ENCODE assay signal across 8 cellular contexts in genomic region chr10:49534670-49535381, GRCh38. TPM values are rescaled to one million over a fixed set of nuclear protein-coding genes. Genes with fewer than 3 reads are reported as not detected.
A peak's percentile ranks its signal among the peaks of the same experiment; 100 is the strongest.
DNase-seq lines count a peak whose midpoint lies in the region; ATAC-seq and TF ChIP-seq lines count a peak whose summit lies in the region.

No MANE protein-coding gene starts in this region.

- TF ChIP-seq CTCF in natural killer cell (IDR thresholded peaks at IDR 0.05): no peak

- intact Hi-C loops in natural killer cell (cut with micrococcal nuclease): no loop called here

- no peaks in the 10 kb centered on the region for H3K9me3 Mint-ChIP-seq in activated naive CD4-positive, alpha-beta T cell treated with anti-CD3 and anti-CD28 coated beads, Interleukin-2, amount 50 U/mL, for 24 hours
- H3K9me3 Mint-ChIP-seq in natural killer cell: no peaks in the 10 kb centered on the region

- no peaks in the 10 kb centered on the region for H3K27me3 Mint-ChIP-seq in activated naive CD4-positive, alpha-beta T cell treated with anti-CD3 and anti-CD28 coated beads, Interleukin-2, amount 50 U/mL, for 24 hours
- H3K27me3 Mint-ChIP-seq in natural killer cell (ENCODE audit: low read depth in 2 of 2): no peaks in the 10 kb centered on the region

- ATAC-seq in HG02884 (IDR thresholded peaks at IDR 0.05; ENCODE audit: unreplicated experiment): peak; percentile 54
- ATAC-seq in natural killer cell: no peak

- peak overlapping the region; percentile 56 for H3K27ac Mint-ChIP-seq in activated naive CD4-positive, alpha-beta T cell treated with anti-CD3 and anti-CD28 coated beads, Interleukin-2, amount 50 U/mL, for 24 hours
- H3K27ac Mint-ChIP-seq in natural killer cell: peak overlapping the region in 1 of 2 donors; percentile 31

- DNase-seq in activated naive CD4-positive, alpha-beta T cell treated with anti-CD3 and anti-CD28 coated beads, Interleukin-2, amount 50 U/mL, for 16 hours: no peak
- DNase-seq in RPMI7951 (ENCODE audit: low read depth) (peak; percentile 58), natural killer cell (no peak), ecto neural progenitor cell (ENCODE audit: low spot score) (no peak), C1 segment of cervical spinal cord (lab: John Stamatoyannopoulos, UW) (no peak), globus pallidus (ENCODE audit: low spot score) (no peak)

- H3K4me1 Mint-ChIP-seq in activated naive CD4-positive, alpha-beta T cell treated with anti-CD3 and anti-CD28 coated beads, Interleukin-2, amount 50 U/mL, for 24 hours: peaks cover 66% of the 10 kb centered on the region
- peaks cover 52 to 63% of the 10 kb centered on the region in 2 donors for H3K4me1 Mint-ChIP-seq in natural killer cell

- peak overlapping the region; percentile 45 for H3K4me3 Mint-ChIP-seq in activated naive CD4-positive, alpha-beta T cell treated with anti-CD3 and anti-CD28 coated beads, Interleukin-2, amount 50 U/mL, for 24 hours
- peak overlapping the region; percentile 3 for H3K4me3 Mint-ChIP-seq in natural killer cell

- H3K36me3 Mint-ChIP-seq in activated naive CD4-positive, alpha-beta T cell treated with anti-CD3 and anti-CD28 coated beads, Interleukin-2, amount 50 U/mL, for 24 hours: peaks cover 3% of the 10 kb centered on the region
- peaks cover 7% of the 10 kb centered on the region for H3K36me3 Mint-ChIP-seq in natural killer cell

RNA-seq across cellular contexts. Expression of gene ERCC6, which starts 4.1 kb away (rescaled TPM):
- total RNA-seq in RPMI7951 (2014; rRNA removed; shearing (Covaris generic)): 7.8 and 8.1 TPM in 2 replicates
- total RNA-seq in natural killer cell: 10 to 100 TPM; 36.4 to 54.6 (median 52.6) TPM
